Comparison of ENCODE assay signal across 9 cellular contexts in the genomic region with DNA sequence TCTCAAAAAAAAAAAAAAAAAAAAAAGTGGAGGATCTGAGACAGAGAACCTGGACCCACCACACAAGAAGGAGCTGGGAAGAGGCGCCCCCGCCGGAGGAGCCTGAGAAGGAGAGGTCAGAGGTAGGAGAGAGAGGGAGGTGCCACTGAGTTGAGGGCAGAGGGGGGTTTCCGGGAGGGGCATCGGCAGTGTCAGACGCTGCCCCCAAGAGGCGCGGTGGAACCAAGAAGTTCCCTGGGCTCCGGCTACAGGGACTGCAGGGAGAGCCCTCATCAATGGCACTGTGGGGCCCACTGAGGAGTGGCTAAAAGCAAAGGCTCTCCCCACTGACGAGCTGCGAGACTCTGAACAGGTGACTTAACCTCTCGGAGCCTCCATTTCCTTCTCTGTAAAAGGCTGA. TPM values are rescaled to one million over a fixed set of nuclear protein-coding genes. Genes with fewer than 3 reads are reported as not detected.
DNase-seq lines count a peak whose midpoint lies in the region; ATAC-seq and TF ChIP-seq lines count a peak whose summit lies in the region.
"Had no signal": no experiment of that assay in that cellular context is flagged by ENCODE, and none has a peak within 500 bp of the region (broad histone marks: within the 10 kb centered on the region; RNA-seq: fewer than 3 reads in every experiment).

No MANE protein-coding gene starts in this region.

- H3K9me3 Mint-ChIP-seq in CD14-positive monocyte: peaks cover 0 to 4% (median 0%) of the 10 kb centered on the region in 7 donors
- no peaks in the 10 kb centered on the region for H3K9me3 Mint-ChIP-seq in activated T-helper 17 cell treated with anti-CD3 and anti-CD28 coated beads, Interleukin-2, amount 50 U/mL, for 72 hours
- H3K9me3 Mint-ChIP-seq in natural killer cell: no peaks in the 10 kb centered on the region

- no peaks in the 10 kb centered on the region for H3K27me3 ChIP-seq in body of pancreas

- H3K27ac Mint-ChIP-seq in CD14-positive monocyte (peak overlapping the region in 3 of 7 donors; percentile 26 to 74 (median 71)), natural killer cell (peak overlapping the region; percentile 81 to 87)
- peak overlapping the region; percentile 78 for H3K27ac Mint-ChIP-seq in activated T-helper 17 cell treated with anti-CD3 and anti-CD28 coated beads, Interleukin-2, amount 50 U/mL, for 72 hours

- TF ChIP-seq CTCF in CD14-positive monocyte (IDR thresholded peaks at IDR 0.05) (no peak), OCI-LY7 (conservative IDR thresholded peaks at IDR 0.05; ENCODE audit: low read length) (peak; percentile 31; the same call in 1 of the 2 replicates), natural killer cell (IDR thresholded peaks at IDR 0.05) (no peak), body of pancreas (IDR thresholded peaks at IDR 0.05) (no peak)

- WGBS in body of pancreas, 2 donors: 44 to 52% methylated on average over 12 of the region's 12 CpGs

- no TSS peak for BruUV-seq in OCI-LY7 (replicated peaks; lab: Mats Ljungman, UMichigan)

- DNase-seq in CD14-positive monocyte (ENCODE audit: low spot score) (no peak), OCI-LY7 (ENCODE audit: low spot score) (peak; percentile 34), natural killer cell (peak; percentile 40), A172 (ENCODE audit: low spot score) (no peak), NCI-H146 (lab: John Stamatoyannopoulos, UW) (no peak), body of pancreas (no peak), HPDE6-E6E7 (ENCODE audit: extremely low spot score) (no peak)

- peak overlapping the region; percentile 82 to 92 for H3K4me3 Mint-ChIP-seq in CD14-positive monocyte
- peak overlapping the region; percentile 75 for H3K4me3 Mint-ChIP-seq in activated T-helper 17 cell treated with anti-CD3 and anti-CD28 coated beads, Interleukin-2, amount 50 U/mL, for 72 hours
- H3K4me3 Mint-ChIP-seq in natural killer cell: peak overlapping the region; percentile 94

- H3K79me2 ChIP-seq in OCI-LY7 (ENCODE audit: insufficient read depth, low read depth, low read length): no peaks in the 10 kb centered on the region

- H3K4me2 ChIP-seq in OCI-LY7 (ENCODE audit: low read length): peak overlapping the region; percentile 2; the same call in 1 of the 2 replicates

- H3K36me3 ChIP-seq in OCI-LY7 (ENCODE audit: insufficient read depth, low read length) (no peaks in the 10 kb centered on the region), body of pancreas (replicated peaks in 1 of 2; ENCODE audit: insufficient read depth in 1 of 2, low read depth in 2 of 2) (no peaks in the 10 kb centered on the region)

- intact Hi-C loops in CD14-positive monocyte (cut with micrococcal nuclease): loop anchor here (10.0 kb wide), 2 partner anchors 356 to 646 kb away; a partner anchor contains a TSS
- intact Hi-C loops in OCI-LY7 (cut with micrococcal nuclease; ENCODE audit: unreplicated experiment): loop anchor here (10.0 kb wide), 1 partner anchor 356 kb away; a partner anchor contains a TSS
- intact Hi-C loops in natural killer cell (cut with micrococcal nuclease): loop anchor here (10.0 kb wide), 2 partner anchors 156 to 356 kb away; a partner anchor contains a TSS
- intact Hi-C loops in body of pancreas (cut with DNase I): no loop called here

- TF ChIP-seq POLR2A in body of pancreas (IDR thresholded peaks at IDR 0.05): no peak

- no peak overlapping the region for H3K4me3 ChIP-seq in OCI-LY7 (ENCODE audit: low read depth, low read length, poor library complexity, severe bottlenecking)
- no peak overlapping the region for H3K4me3 ChIP-seq in body of pancreas

- H3K27ac ChIP-seq in OCI-LY7 (ENCODE audit: low read depth, low read length, poor library complexity, severe bottlenecking) (no peak overlapping the region), body of pancreas (no peak overlapping the region)

- H3K27me3 Mint-ChIP-seq in CD14-positive monocyte (ENCODE audit: low read depth in 3 of 3): peaks cover 4 to 30% (median 18%) of the 10 kb centered on the region in 3 donors
- peaks cover 7% of the 10 kb centered on the region for H3K27me3 Mint-ChIP-seq in activated T-helper 17 cell treated with anti-CD3 and anti-CD28 coated beads, Interleukin-2, amount 50 U/mL, for 72 hours
- H3K27me3 Mint-ChIP-seq in natural killer cell (ENCODE audit: low read depth in 2 of 2): peaks cover 0 to 12% of the 10 kb centered on the region in 2 donors

- H3K9me3 ChIP-seq in OCI-LY7 (ENCODE audit: low read length): no peaks in the 10 kb centered on the region
- H3K9me3 ChIP-seq in body of pancreas: no peaks in the 10 kb centered on the region

- ATAC-seq in activated T-helper 17 cell treated with anti-CD3 and anti-CD28 coated beads, Interleukin-2, amount 50 U/mL, for 72 hours (replicated peaks): peak; percentile 38
- ATAC-seq in natural killer cell (peak; percentile 80 to 85 (median 82)), body of pancreas (no peak)

- peaks cover 19% of the 10 kb centered on the region for H3K4me1 Mint-ChIP-seq in CD14-positive monocyte
- H3K4me1 Mint-ChIP-seq in activated T-helper 17 cell treated with anti-CD3 and anti-CD28 coated beads, Interleukin-2, amount 50 U/mL, for 72 hours: peaks cover 12% of the 10 kb centered on the region
- peaks cover 15 to 27% of the 10 kb centered on the region in 2 donors for H3K4me1 Mint-ChIP-seq in natural killer cell

- H2AFZ ChIP-seq in OCI-LY7 (ENCODE audit: low read length): peak overlapping the region; percentile 16; the same call in 1 of the 2 replicates

- H4K20me1 ChIP-seq in OCI-LY7 (ENCODE audit: insufficient read depth, low read length): no peaks in the 10 kb centered on the region

- H3K9me2 ChIP-seq in OCI-LY7 (ENCODE audit: insufficient read depth, low read length): no peaks in the 10 kb centered on the region

- no peaks in the 10 kb centered on the region for H3K4me1 ChIP-seq in OCI-LY7 (ENCODE audit: insufficient read depth, low read length, poor library complexity, severe bottlenecking)
- peaks cover 3% of the 10 kb centered on the region for H3K4me1 ChIP-seq in body of pancreas

- POLR2A ChIA-PET in OCI-LY7 (lab: Charles Lee): no interaction called here

- CTCF ChIA-PET in OCI-LY7 (lab: Charles Lee; ENCODE audit: unreplicated experiment): no interaction called here

- no peaks in the 10 kb centered on the region for H3K36me3 Mint-ChIP-seq in CD14-positive monocyte
- H3K36me3 Mint-ChIP-seq in activated T-helper 17 cell treated with anti-CD3 and anti-CD28 coated beads, Interleukin-2, amount 50 U/mL, for 72 hours (ENCODE audit: low read depth): no peaks in the 10 kb centered on the region
- H3K36me3 Mint-ChIP-seq in natural killer cell: no peaks in the 10 kb centered on the region

RNA-seq across cellular contexts. Expression of a gene that starts 4.2 kb away (rescaled TPM):
- polyA plus RNA-seq in CD14-positive monocyte: not detected
- total RNA-seq in OCI-LY7 (2014; rRNA removed; shearing (Covaris generic)): not detected in 2 replicates
- total RNA-seq in OCI-LY7 (2022) (0.40 and 0.50 TPM in 2 replicates), natural killer cell (under 1 TPM in 2 of 3 donors, not detected in 1; 0.27 to 0.75 TPM), body of pancreas (not detected)
- under 1 TPM in 1 of 2 donors, not detected in 1; 0.32 TPM for total RNA-seq in activated T-helper 17 cell treated with anti-CD3 and anti-CD28 coated beads, Interleukin-2, amount 50 U/mL, for 72 hours
- not detected in 2 replicates for total RNA-seq in A172 (2014; rRNA removed; shearing (Covaris generic))
- total RNA-seq: MCF 10A had no signal

RNA-seq across cellular contexts. Expression of a gene that starts 17.9 kb away (rescaled TPM):
- polyA plus RNA-seq in CD14-positive monocyte: not detected
- total RNA-seq in OCI-LY7 (2014; rRNA removed; shearing (Covaris generic)): not detected in 2 replicates
- total RNA-seq in OCI-LY7 (2022): not detected in 2 replicates
- not detected for total RNA-seq in activated T-helper 17 cell treated with anti-CD3 and anti-CD28 coated beads, Interleukin-2, amount 50 U/mL, for 72 hours
- total RNA-seq in natural killer cell: not detected
- not detected in 2 replicates for total RNA-seq in A172 (2014; rRNA removed; shearing (Covaris generic))
- not detected for total RNA-seq in body of pancreas
- total RNA-seq: MCF 10A had no signal

RNA-seq across cellular contexts. Expression of a gene that starts 58.7 kb away (rescaled TPM):
- under 1 TPM in 1 of 2 donors, not detected in 1; 0.08 TPM for polyA plus RNA-seq in CD14-positive monocyte
- not detected in 2 replicates for total RNA-seq in OCI-LY7 (2014; rRNA removed; shearing (Covaris generic))
- total RNA-seq in OCI-LY7 (2022) (not detected in 2 replicates), natural killer cell (under 1 TPM in 2 of 3 donors, not detected in 1; 0.12 to 0.90 TPM), body of pancreas (1 to 10 TPM; 3.9 to 8.6 TPM)
- total RNA-seq in activated T-helper 17 cell treated with anti-CD3 and anti-CD28 coated beads, Interleukin-2, amount 50 U/mL, for 72 hours: under 1 TPM; 0.87 to 0.91 TPM
- total RNA-seq in A172 (2014; rRNA removed; shearing (Covaris generic)): not detected in 2 replicates
- total RNA-seq: MCF 10A had no signal

Comparison
In these comparisons a context has a peak if more than half of its experiments do, and no peak if none do; other contexts are left out.
1. DNase-seq: peak in OCI-LY7 (single experiment) and natural killer cell (single experiment); none in CD14-positive monocyte (single experiment), A172 (single experiment), NCI-H146 (single experiment), body of pancreas (0 of 4) and HPDE6-E6E7 (single experiment).
2. Peak in every context shown above with its lines, with median percentiles within 50 percentile points of each other: H3K4me3 Mint-ChIP-seq.